In genomic region chr11:1839924-1840779, GRCh38 we compare ENCODE assay signal across 9 cellular contexts.
DNase-seq lines count a peak whose midpoint lies in the region; ATAC-seq and TF ChIP-seq lines count a peak whose summit lies in the region.
"Had no signal": no experiment of that assay in that cellular context is flagged by ENCODE, and none has a peak within 500 bp of the region (broad histone marks: within the 10 kb centered on the region; RNA-seq: fewer than 3 reads in every experiment).

No MANE protein-coding gene starts in this region.

- peak overlapping the region; percentile 75 for H3K27ac Mint-ChIP-seq in stimulated activated naive CD8-positive, alpha-beta T cell treated with anti-CD3 and anti-CD28 coated beads, Interleukin-15, Interleukin-2, amounts not matched to agents 100 ng/mL and 50 ng/mL, for 24 hours

- DNase-seq in stimulated activated naive CD8-positive, alpha-beta T cell treated with anti-CD3 and anti-CD28 coated beads, Interleukin-15, Interleukin-2, amounts not matched to agents 100 U/mL and 50 U/mL, for 24 hours, result no peak
- DNase-seq in RPMI8226 (peak; percentile 81), HEK293T (ENCODE audit: extremely low spot score) (no peak)

- CTCF ChIA-PET in HEK293T (lab: Yijun Ruan, JAX), result interaction anchor here (1.4 kb wide), 1 partner anchor 8 kb away, joined by 5 read pairs; no protein-coding TSS in a partner anchor

- ATAC-seq in stimulated activated naive CD8-positive, alpha-beta T cell treated with anti-CD3 and anti-CD28 coated beads, Interleukin-15, Interleukin-2, amounts not matched to agents 100 U/mL and 50 U/mL, for 24 hours, result no peak
- ATAC-seq in HG03460 (IDR thresholded peaks at IDR 0.05; ENCODE audit: unreplicated experiment) (no peak), HG03439 (IDR thresholded peaks at IDR 0.05; ENCODE audit: unreplicated experiment) (no peak), HG03571 (IDR thresholded peaks at IDR 0.05; ENCODE audit: unreplicated experiment) (no peak)
- ATAC-seq: T-cell had no signal

- H3K4me1 Mint-ChIP-seq in stimulated activated naive CD8-positive, alpha-beta T cell treated with anti-CD3 and anti-CD28 coated beads, Interleukin-15, Interleukin-2, amounts not matched to agents 100 ng/mL and 50 ng/mL, for 24 hours (ENCODE audit: low read depth), result peaks cover 31% of the 10 kb centered on the region

- no peaks in the 10 kb centered on the region for H3K36me3 Mint-ChIP-seq in stimulated activated naive CD8-positive, alpha-beta T cell treated with anti-CD3 and anti-CD28 coated beads, Interleukin-15, Interleukin-2, amounts not matched to agents 100 ng/mL and 50 ng/mL, for 24 hours (ENCODE audit: low read depth)
- H3K36me3 Mint-ChIP-seq: T-cell had no signal

- no peak overlapping the region for H3K4me3 Mint-ChIP-seq in stimulated activated naive CD8-positive, alpha-beta T cell treated with anti-CD3 and anti-CD28 coated beads, Interleukin-15, Interleukin-2, amounts not matched to agents 100 ng/mL and 50 ng/mL, for 24 hours
- H3K4me3 Mint-ChIP-seq: T-cell had no signal

- POLR2A ChIA-PET in HEK293T (lab: Yijun Ruan, JAX), result no interaction called here

- H3K27me3 ChIP-seq in layer of hippocampus (ENCODE audit: control insufficient read depth, insufficient read depth, low read length), result no peaks in the 10 kb centered on the region

- peak overlapping the region; percentile 30 for H3K27ac ChIP-seq in layer of hippocampus (ENCODE audit: low read depth, low read length)

- peaks cover 4% of the 10 kb centered on the region for H3K27me3 Mint-ChIP-seq in stimulated activated naive CD8-positive, alpha-beta T cell treated with anti-CD3 and anti-CD28 coated beads, Interleukin-15, Interleukin-2, amounts not matched to agents 100 ng/mL and 50 ng/mL, for 24 hours
- H3K27me3 Mint-ChIP-seq: T-cell had no signal

- no peaks in the 10 kb centered on the region for H3K9me3 Mint-ChIP-seq in stimulated activated naive CD8-positive, alpha-beta T cell treated with anti-CD3 and anti-CD28 coated beads, Interleukin-15, Interleukin-2, amounts not matched to agents 100 ng/mL and 50 ng/mL, for 24 hours
- H3K9me3 Mint-ChIP-seq: T-cell had no signal

TF ChIP-seq in HEK293T, 16 proteins besides CTCF, POLR2A, EP300 and RAD21:
- TF ChIP-seq PKNOX1 (IDR thresholded peaks at IDR 0.05), result no peak
- no peak for TF ChIP-seq CTBP1 (IDR thresholded peaks at IDR 0.05; ENCODE audit: borderline replicate concordance)
- TF ChIP-seq BHLHE40 (IDR thresholded peaks at IDR 0.05; ENCODE audit: borderline replicate concordance), result no peak
- no peak for TF ChIP-seq FOXK2 (IDR thresholded peaks at IDR 0.05)
- no peak for TF ChIP-seq SUZ12 (IDR thresholded peaks at IDR 0.05)
- TF ChIP-seq ARNT (IDR thresholded peaks at IDR 0.05), result no peak
- no peak for TF ChIP-seq FOXM1 (IDR thresholded peaks at IDR 0.05; ENCODE audit: borderline replicate concordance)
- TF ChIP-seq ZNF384 (IDR thresholded peaks at IDR 0.05), result no peak
- no peak for TF ChIP-seq TARDBP (IDR thresholded peaks at IDR 0.05)
- no peak for TF ChIP-seq FOXA1 (IDR thresholded peaks at IDR 0.05)
- no peak for TF ChIP-seq L3MBTL2 (conservative IDR thresholded peaks at IDR 0.05)
- TF ChIP-seq SP1 (IDR thresholded peaks at IDR 0.05), result no peak
- TF ChIP-seq NFRKB (IDR thresholded peaks at IDR 0.05), result no peak
- TF ChIP-seq ELF4 (IDR thresholded peaks at IDR 0.05), result no peak
- no peak for TF ChIP-seq HDGF (IDR thresholded peaks at IDR 0.05; ENCODE audit: borderline replicate concordance)
